ENCODE assay signal across 1 cellular context in the genomic region with DNA sequence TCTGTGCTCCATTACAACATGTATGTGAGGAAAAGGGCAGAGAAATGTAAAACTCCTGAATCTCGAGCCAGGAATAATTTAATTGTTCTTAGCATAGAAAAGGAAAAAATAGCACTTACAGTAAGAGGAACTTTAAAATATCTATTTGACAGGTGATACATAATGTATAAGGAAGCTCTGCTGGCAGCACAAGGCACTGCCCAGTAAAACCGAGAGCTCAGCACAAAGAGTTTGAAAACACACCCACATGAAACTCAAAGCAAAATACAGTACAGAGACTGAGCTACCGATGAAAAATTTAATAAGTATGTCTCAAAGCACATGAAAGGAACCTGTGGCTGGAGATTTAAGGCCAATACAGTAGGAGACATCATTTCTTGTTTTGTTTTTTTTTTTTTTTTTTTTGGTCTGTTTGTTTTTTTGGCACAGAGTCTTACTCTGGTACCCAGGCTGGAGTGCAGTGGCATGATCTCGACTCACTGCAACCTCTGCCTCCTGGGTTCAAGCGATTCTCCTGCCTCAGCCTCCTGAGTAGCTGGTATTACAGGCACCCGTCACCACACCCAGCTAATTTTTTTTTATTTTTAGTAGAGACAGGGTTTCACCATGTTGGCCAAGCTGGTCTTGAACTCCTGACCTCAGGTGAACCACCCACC.
TF ChIP-seq lines count a peak whose summit lies in the region.

No MANE protein-coding gene starts in this region.

TF ChIP-seq in GM12878, 131 proteins besides CTCF, POLR2A, EP300 and RAD21:
- TF ChIP-seq, protein P1, sequence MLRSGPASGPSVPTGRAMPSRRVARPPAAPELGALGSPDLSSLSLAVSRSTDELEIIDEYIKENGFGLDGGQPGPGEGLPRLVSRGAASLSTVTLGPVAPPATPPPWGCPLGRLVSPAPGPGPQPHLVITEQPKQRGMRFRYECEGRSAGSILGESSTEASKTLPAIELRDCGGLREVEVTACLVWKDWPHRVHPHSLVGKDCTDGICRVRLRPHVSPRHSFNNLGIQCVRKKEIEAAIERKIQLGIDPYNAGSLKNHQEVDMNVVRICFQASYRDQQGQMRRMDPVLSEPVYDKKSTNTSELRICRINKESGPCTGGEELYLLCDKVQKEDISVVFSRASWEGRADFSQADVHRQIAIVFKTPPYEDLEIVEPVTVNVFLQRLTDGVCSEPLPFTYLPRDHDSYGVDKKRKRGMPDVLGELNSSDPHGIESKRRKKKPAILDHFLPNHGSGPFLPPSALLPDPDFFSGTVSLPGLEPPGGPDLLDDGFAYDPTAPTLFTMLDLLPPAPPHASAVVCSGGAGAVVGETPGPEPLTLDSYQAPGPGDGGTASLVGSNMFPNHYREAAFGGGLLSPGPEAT (IDR thresholded peaks at IDR 0.05; ENCODE audit: low read depth) = 0 out of 2 replicates have a peak, but pooled peaks have one; percentile 32
- 0 out of 2 replicates have a peak, but pooled peaks have one; percentile 27 for TF ChIP-seq NBN (IDR thresholded peaks at IDR 0.05)
- no peak for TF ChIP-seq PML (IDR thresholded peaks at IDR 0.05; ENCODE audit: low read length)
- peak; percentile 29 for TF ChIP-seq RUNX3 (IDR thresholded peaks at IDR 0.05; ENCODE audit: low read length)
- TF ChIP-seq ATF2 (IDR thresholded peaks at IDR 0.05; ENCODE audit: low read length) = 0 out of 2 replicates have a peak, but pooled peaks have one; percentile 14
- no peak for TF ChIP-seq CEBPZ (IDR thresholded peaks at IDR 0.05; ENCODE audit: low read depth, low read length)
- TF ChIP-seq JUNB (IDR thresholded peaks at IDR 0.05) = peak; percentile 56
